In genomic region chr16:3065742-3066439, GRCh38 we compare ENCODE assay signal across 8 cellular contexts. TPM values are rescaled to one million over a fixed set of nuclear protein-coding genes. Genes with fewer than 3 reads are reported as not detected.
DNase-seq lines count a peak whose midpoint lies in the region; ATAC-seq and TF ChIP-seq lines count a peak whose summit lies in the region.

No MANE protein-coding gene starts in this region.

- H3K4me3 ChIP-seq in fibroblast of mammary gland (ENCODE audit: control insufficient read depth, low read depth, low read length) (peak overlapping the region; percentile 7), gastrocnemius medialis (peak overlapping the region; percentile 37 to 61 (median 49))

- DNase-seq in WTC11 (ENCODE audit: low spot score) (no peak), fibroblast of mammary gland (ENCODE audit: low read depth) (no peak), gastrocnemius medialis (no peak), NCI-H2081 treated with DMSO at 0.1 percent for 48 hours (lab: John Stamatoyannopoulos, UW) (no peak), NCI-H1694 (lab: John Stamatoyannopoulos, UW) (no peak), amniotic stem cell (lab: John Stamatoyannopoulos, UW) (no peak), GDM1 (lab: John Stamatoyannopoulos, UW) (no peak)

- intact Hi-C loops in gastrocnemius medialis (cut with DNase I; ENCODE audit: low total_unique reads) = no loop called here

- in situ Hi-C loops in gastrocnemius medialis (cut with MboI; ENCODE audit: low sequenced_read_pairs in 4 of 4) = loop anchor here in 2 of 4 donors (10.0 kb wide), 2 partner anchors 59 to 99 kb away; no protein-coding TSS in a partner anchor

- peaks cover 22% of the 10 kb centered on the region for H3K4me1 Mint-ChIP-seq in WTC11

- peak overlapping the region; percentile 75 to 85 (median 78) for H3K27ac ChIP-seq in gastrocnemius medialis

- no peaks in the 10 kb centered on the region for H3K27me3 ChIP-seq in gastrocnemius medialis

- H3K9ac ChIP-seq in ES-I3 (ENCODE audit: low read depth, low read length) = peak overlapping the region; percentile 19; the same call in 1 of the 2 replicates

- H3K9me3 ChIP-seq in ES-I3 (ENCODE audit: control insufficient read depth, insufficient read depth, low read length) (no peaks in the 10 kb centered on the region), gastrocnemius medialis (no peaks in the 10 kb centered on the region)

- no peak for TF ChIP-seq POLR2A in gastrocnemius medialis (IDR thresholded peaks at IDR 0.05)

- POLR2A ChIA-PET in WTC11 (lab: Charles Lee) = no interaction called here

- no peaks in the 10 kb centered on the region for H3K36me3 Mint-ChIP-seq in WTC11

- no peak overlapping the region for H3K4me3 Mint-ChIP-seq in WTC11

- no peak for TF ChIP-seq CTCF in WTC11 (IDR thresholded peaks at IDR 0.05)
- no peak for TF ChIP-seq CTCF in fibroblast of mammary gland (conservative IDR thresholded peaks at IDR 0.05; ENCODE audit: control insufficient read depth, insufficient read depth, low read depth, low read length)
- no peak for TF ChIP-seq CTCF in gastrocnemius medialis (IDR thresholded peaks at IDR 0.05 in 4 of 5, conservative IDR thresholded peaks at IDR 0.05 in 1 of 5)

- no peak for ATAC-seq in WTC11
- ATAC-seq in gastrocnemius medialis = no peak

- peaks cover 14% of the 10 kb centered on the region for H3K4me1 ChIP-seq in ES-I3 (ENCODE audit: insufficient read depth, low read length)
- H3K4me1 ChIP-seq in gastrocnemius medialis = peaks cover 28 to 29% of the 10 kb centered on the region in 2 donors

- H3K9me3 Mint-ChIP-seq in WTC11 = no peaks in the 10 kb centered on the region

- CTCF ChIA-PET in WTC11 (lab: Charles Lee) = interaction anchor here (0.8 to 1.1 kb wide), 2 partner anchors 34 to 64 kb away, joined by 3 read pairs; no protein-coding TSS in a partner anchor

- H3K27ac Mint-ChIP-seq in WTC11 = peak overlapping the region; percentile 88; the same call in 1 of the 2 replicates

- no peaks in the 10 kb centered on the region for H3K27me3 Mint-ChIP-seq in WTC11 (ENCODE audit: low read depth)

- H3K36me3 ChIP-seq in ES-I3 (ENCODE audit: insufficient read depth, low read length) (no peaks in the 10 kb centered on the region), gastrocnemius medialis (no peaks in the 10 kb centered on the region)

TF ChIP-seq in WTC11, 78 proteins besides CTCF, POLR2A, EP300 and RAD21 (continues in another document):
- TF ChIP-seq RORB (CRISPR knock-in tag; IDR thresholded peaks at IDR 0.05) (no peak), ZNF138 (CRISPR knock-in tag; conservative IDR thresholded peaks at IDR 0.05) (no peak), ZNF263 (CRISPR knock-in tag; IDR thresholded peaks at IDR 0.05; ENCODE audit: low read depth) (no peak; the same call in 1 of the 2 replicates), NR1H2 (CRISPR knock-in tag; IDR thresholded peaks at IDR 0.05) (no peak), ZNF532 (CRISPR knock-in tag; IDR thresholded peaks at IDR 0.05; ENCODE audit: borderline replicate concordance) (no peak), CREM (CRISPR knock-in tag; IDR thresholded peaks at IDR 0.05) (no peak), TCF7 (CRISPR knock-in tag; IDR thresholded peaks at IDR 0.05; ENCODE audit: low read depth) (no peak), AR (CRISPR knock-in tag; IDR thresholded peaks at IDR 0.05) (no peak), ZBTB43 (CRISPR knock-in tag; IDR thresholded peaks at IDR 0.05) (no peak), ZSCAN18 (CRISPR knock-in tag; IDR thresholded peaks at IDR 0.05) (no peak)

RNA-seq across cellular contexts. Expression of gene IL32, which starts 0.5 kb away (rescaled TPM):
- total RNA-seq in WTC11 (2021) = 3.5 to 4.7 TPM (median 3.6 TPM) in 3 replicates
- 10 to 100 TPM; 45.4 to 79.0 (median 54.6) TPM for total RNA-seq in gastrocnemius medialis

RNA-seq across cellular contexts. Expression of gene MMP25, which starts 19.5 kb away (rescaled TPM):
- total RNA-seq in WTC11 (2021) (41.2 to 49.0 TPM (median 43.3 TPM) in 3 replicates), gastrocnemius medialis (under 1 TPM in 3 of 4 donors, not detected in 1; 0.15 to 0.75 (median 0.58) TPM)

RNA-seq across cellular contexts. Expression of gene BICDL2, which starts 29.1 kb away (rescaled TPM):
- 27.3 to 28.5 TPM (median 28.2 TPM) in 3 replicates for total RNA-seq in WTC11 (2021)
- total RNA-seq in gastrocnemius medialis = under 1 TPM in 1 of 4 donors, not detected in 3; 0.32 TPM

RNA-seq across cellular contexts. Expression of gene ZSCAN10, which starts 33.2 kb away (rescaled TPM):
- total RNA-seq in WTC11 (2021) = 263 to 286 TPM (median 271 TPM) in 3 replicates
- not detected for total RNA-seq in gastrocnemius medialis

RNA-seq across cellular contexts. Expression of gene THOC6, which starts 42.1 kb away (rescaled TPM):
- total RNA-seq in WTC11 (2021) (76.5 to 94.2 TPM (median 88.7 TPM) in 3 replicates), gastrocnemius medialis (10 to 100 TPM; 15.0 to 31.1 (median 21.5) TPM)

Comparison
In these comparisons a context has a peak if more than half of its experiments do, and no peak if none do; other contexts are left out.
1. RNA of gene MMP25, which starts 19.5 kb away (total RNA-seq): 41.2 to 49.0 TPM in WTC11; 0.15 to 0.75 TPM in gastrocnemius medialis; every median in the first group is over 10 times any median in the second.
2. RNA of gene BICDL2, which starts 29.1 kb away (total RNA-seq): 27.3 to 28.5 TPM in WTC11; 0.32 TPM in gastrocnemius medialis; every median in the first group is over 10 times any median in the second.